Comparison of ENCODE assay signal across 3 cellular contexts in genomic region chr12:39798977-39799376, GRCh38.
"Had no signal": no experiment of that assay in that cellular context is flagged by ENCODE, and none has a peak within 500 bp of the region (broad histone marks: within the 10 kb centered on the region; RNA-seq: fewer than 3 reads in every experiment).

No MANE protein-coding gene starts in this region.

- DNase-seq: GDM1, GF-D8 had no signal

- ATAC-seq: GM12878 had no signal

- H3K4me3 ChIP-seq: GM12878 had no signal
